ENCODE assay signal across 11 cellular contexts in the genomic region with DNA sequence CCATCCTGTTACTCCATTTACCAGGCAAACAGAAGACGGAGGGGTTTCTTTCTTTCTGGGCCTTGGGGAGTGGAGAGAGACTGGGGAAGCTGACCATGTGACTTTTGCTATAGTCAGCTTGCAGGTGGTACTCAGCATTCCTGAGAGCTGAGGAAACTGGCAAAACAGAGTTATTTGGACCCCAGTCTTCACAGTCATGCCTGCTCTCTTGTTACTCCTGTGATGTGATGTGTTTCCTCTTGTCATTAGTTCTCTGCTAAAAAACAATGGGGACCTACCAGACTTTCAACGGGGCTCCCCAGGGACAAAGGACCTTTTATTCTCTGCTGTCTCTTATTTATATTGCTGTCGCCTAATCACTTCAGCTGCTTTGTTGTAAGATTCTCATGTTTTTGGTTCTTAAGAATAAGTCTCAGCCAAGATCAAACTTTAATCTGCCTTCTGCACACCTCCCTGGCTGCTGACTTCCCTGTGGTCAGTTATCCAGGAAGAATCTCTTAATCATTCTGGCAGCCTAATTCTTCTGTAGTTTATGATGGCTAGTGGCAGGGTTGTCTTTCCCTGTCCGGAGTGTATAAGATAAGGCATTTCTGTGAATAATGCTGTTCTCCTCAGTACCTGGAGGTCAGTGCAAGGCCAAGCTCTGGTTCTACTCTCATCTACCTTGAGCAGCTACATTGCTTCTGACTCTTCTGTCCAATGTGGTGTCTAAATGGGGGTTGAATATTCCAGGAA. TPM values are rescaled to one million over a fixed set of nuclear protein-coding genes. Genes with fewer than 3 reads are reported as not detected.
DNase-seq lines count a peak whose midpoint lies in the region; ATAC-seq and TF ChIP-seq lines count a peak whose summit lies in the region.
"Had no signal": no experiment of that assay in that cellular context is flagged by ENCODE, and none has a peak within 500 bp of the region (broad histone marks: within the 10 kb centered on the region; RNA-seq: fewer than 3 reads in every experiment).

No MANE protein-coding gene starts in this region.

- no peaks in the 10 kb centered on the region for H3K36me3 ChIP-seq in PC-3 (ENCODE audit: low read depth, low read length)

- H3K27ac Mint-ChIP-seq in activated CD8-positive, alpha-beta memory T cell treated with anti-CD3 and anti-CD28 coated beads, Interleukin-2, amount 10 ng/mL, durations not matched to agents 7 days and 5 days = no peak overlapping the region

- no peak overlapping the region for H2AFZ ChIP-seq in PC-3 (ENCODE audit: low read length)

- no peak overlapping the region for H3K4me3 Mint-ChIP-seq in activated CD8-positive, alpha-beta memory T cell treated with anti-CD3 and anti-CD28 coated beads, Interleukin-2, amount 10 ng/mL, durations not matched to agents 7 days and 5 days

- no peaks in the 10 kb centered on the region for H3K27me3 ChIP-seq in PC-3 (ENCODE audit: low read length)

- ATAC-seq in SK-N-SH treated with all-trans-retinoic acid at 6 μM for 48 hours (no peak), PC-3 (no peak)
- no peak for ATAC-seq in activated CD8-positive, alpha-beta memory T cell treated with anti-CD3 and anti-CD28 coated beads, Interleukin-2, amount 10 ng/mL, durations not matched to agents 7 days and 5 days
- ATAC-seq: esophagus mucosa had no signal

- POLR2A ChIA-PET in PC-3 (lab: Charles Lee; ENCODE audit: unreplicated experiment) = no interaction called here

- no peaks in the 10 kb centered on the region for H3K9me2 ChIP-seq in PC-3 (replicated peaks; ENCODE audit: low read length)

- no peaks in the 10 kb centered on the region for H3K27me3 Mint-ChIP-seq in activated CD8-positive, alpha-beta memory T cell treated with anti-CD3 and anti-CD28 coated beads, Interleukin-2, amount 10 ng/mL, durations not matched to agents 7 days and 5 days

- no peaks in the 10 kb centered on the region for H3K9me3 ChIP-seq in PC-3 (ENCODE audit: low read length)

- BruUV-seq in PC-3 (replicated peaks; lab: Mats Ljungman, UMichigan) = no TSS peak

- H4K20me1 ChIP-seq in PC-3 (ENCODE audit: low read length) = no peaks in the 10 kb centered on the region

- no peaks in the 10 kb centered on the region for H3F3A ChIP-seq in PC-3 (ENCODE audit: low read length, unreplicated experiment)

- H3K4me3 ChIP-seq in PC-3 (ENCODE audit: low read length) = no peak overlapping the region

- peaks cover 29% of the 10 kb centered on the region for H3K4me1 Mint-ChIP-seq in activated CD8-positive, alpha-beta memory T cell treated with anti-CD3 and anti-CD28 coated beads, Interleukin-2, amount 10 ng/mL, durations not matched to agents 7 days and 5 days

- H3K27ac ChIP-seq in PC-3 (ENCODE audit: low read length) = no peak overlapping the region
- H3K27ac ChIP-seq: KMS-11 had no signal

- no peak for TF ChIP-seq CTCF in PC-3 (conservative IDR thresholded peaks at IDR 0.05; ENCODE audit: low read depth, low read length)

- no peak overlapping the region for H3K9ac ChIP-seq in PC-3 (ENCODE audit: low read length)
- H3K9ac ChIP-seq: KMS-11 had no signal

- intact Hi-C loops in PC-3 (cut with micrococcal nuclease) = loop anchor here (5.0 kb wide), 1 partner anchor 37 kb away; a partner anchor contains a TSS

- no peak overlapping the region for H3K4me2 ChIP-seq in PC-3 (ENCODE audit: low read length)
- H3K4me2 ChIP-seq: KMS-11 had no signal

- no peaks in the 10 kb centered on the region for H3K9me3 Mint-ChIP-seq in activated CD8-positive, alpha-beta memory T cell treated with anti-CD3 and anti-CD28 coated beads, Interleukin-2, amount 10 ng/mL, durations not matched to agents 7 days and 5 days (ENCODE audit: low read depth)

- peak; percentile 34 for DNase-seq in ELF-1 (ENCODE audit: low read depth, low spot score)
- DNase-seq in glomerular visceral epithelial cell (ENCODE audit: extremely low spot score) = peak; percentile 53
- peak; percentile 79 for DNase-seq in putamen (ENCODE audit: low spot score)
- DNase-seq in activated CD8-positive, alpha-beta memory T cell treated with anti-CD3 and anti-CD28 coated beads, Interleukin-2, amount 10 ng/mL, durations not matched to agents 7 days and 5 days = no peak
- DNase-seq in NCI-H2171 (lab: John Stamatoyannopoulos, UW) = no peak
- no peak for DNase-seq in PC-3
- DNase-seq in activated naive CD4-positive, alpha-beta T cell (lab: John Stamatoyannopoulos, UW) = no peak
- DNase-seq: mammary epithelial cell had no signal

- H3K36me3 Mint-ChIP-seq in activated CD8-positive, alpha-beta memory T cell treated with anti-CD3 and anti-CD28 coated beads, Interleukin-2, amount 10 ng/mL, durations not matched to agents 7 days and 5 days = peaks cover 4% of the 10 kb centered on the region

- CTCF ChIA-PET in activated CD8-positive, alpha-beta memory T cell treated with anti-CD3 and anti-CD28 coated beads, Interleukin-2, amount 10 ng/mL, durations not matched to agents 7 days and 5 days (lab: Charles Lee) = interaction anchor here (1.7 kb wide), 1 partner anchor 22 kb away, joined by 4 read pairs; no protein-coding TSS in a partner anchor
- CTCF ChIA-PET in PC-3 (lab: Charles Lee) = no interaction called here

- H3K79me2 ChIP-seq in PC-3 (ENCODE audit: low read length) = no peaks in the 10 kb centered on the region

- peaks cover 5% of the 10 kb centered on the region; the same call in 1 of the 2 replicates for H3K4me1 ChIP-seq in PC-3 (ENCODE audit: insufficient read depth, low read length)

TF ChIP-seq in SK-N-SH treated with all-trans-retinoic acid at 6 μM for 48 hours, 23 proteins besides CTCF, POLR2A, EP300 and RAD21:
- TF ChIP-seq, protein P1, sequence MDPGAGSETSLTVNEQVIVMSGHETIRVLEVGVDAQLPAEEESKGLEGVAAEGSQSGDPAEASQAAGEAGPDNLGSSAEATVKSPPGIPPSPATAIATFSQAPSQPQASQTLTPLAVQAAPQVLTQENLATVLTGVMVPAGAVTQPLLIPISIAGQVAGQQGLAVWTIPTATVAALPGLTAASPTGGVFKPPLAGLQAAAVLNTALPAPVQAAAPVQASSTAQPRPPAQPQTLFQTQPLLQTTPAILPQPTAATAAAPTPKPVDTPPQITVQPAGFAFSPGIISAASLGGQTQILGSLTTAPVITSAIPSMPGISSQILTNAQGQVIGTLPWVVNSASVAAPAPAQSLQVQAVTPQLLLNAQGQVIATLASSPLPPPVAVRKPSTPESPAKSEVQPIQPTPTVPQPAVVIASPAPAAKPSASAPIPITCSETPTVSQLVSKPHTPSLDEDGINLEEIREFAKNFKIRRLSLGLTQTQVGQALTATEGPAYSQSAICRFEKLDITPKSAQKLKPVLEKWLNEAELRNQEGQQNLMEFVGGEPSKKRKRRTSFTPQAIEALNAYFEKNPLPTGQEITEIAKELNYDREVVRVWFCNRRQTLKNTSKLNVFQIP (CRISPR knock-in tag; IDR thresholded peaks at IDR 0.05; ENCODE audit: borderline replicate concordance, low read depth) = no peak
- TF ChIP-seq ISL1 (CRISPR knock-in tag; IDR thresholded peaks at IDR 0.05) (0 out of 2 replicates have a peak, but pooled peaks have one; percentile 14), ESRRG (CRISPR knock-in tag; IDR thresholded peaks at IDR 0.05) (no peak)

RNA-seq across cellular contexts. Expression of a gene that starts 8.8 kb away (rescaled TPM):
- total RNA-seq in activated CD8-positive, alpha-beta memory T cell treated with anti-CD3 and anti-CD28 coated beads, Interleukin-2, amount 10 ng/mL, durations not matched to agents 7 days and 5 days = 10 to 100 TPM in 1 of 2 experiments, 1 to 10 TPM in 1; 9.6 to 20.8 TPM
- 4.9 and 5.0 TPM in 2 replicates for total RNA-seq in PC-3 (2014; rRNA removed)

RNA-seq across cellular contexts. Expression of a gene that starts 35.6 kb away (rescaled TPM):
- 10 to 100 TPM; 35.5 to 35.6 TPM for total RNA-seq in activated CD8-positive, alpha-beta memory T cell treated with anti-CD3 and anti-CD28 coated beads, Interleukin-2, amount 10 ng/mL, durations not matched to agents 7 days and 5 days
- 36.5 and 44.1 TPM in 2 replicates for total RNA-seq in PC-3 (2014; rRNA removed)

RNA-seq across cellular contexts. Expression of a gene that starts 35.6 kb away (rescaled TPM):
- total RNA-seq in activated CD8-positive, alpha-beta memory T cell treated with anti-CD3 and anti-CD28 coated beads, Interleukin-2, amount 10 ng/mL, durations not matched to agents 7 days and 5 days = 10 to 100 TPM; 22.9 to 25.2 TPM
- 9.1 and 19.0 TPM in 2 replicates for total RNA-seq in PC-3 (2014; rRNA removed)

Comparison
In these comparisons a context has a peak if more than half of its experiments do, and no peak if none do; other contexts are left out.
1. DNase-seq: peak in ELF-1 (single experiment), glomerular visceral epithelial cell (single experiment) and putamen (single experiment); none in activated CD8-positive, alpha-beta memory T cell treated with anti-CD3 and anti-CD28 coated beads, Interleukin-2, amount 10 ng/mL, durations not matched to agents 7 days and 5 days (single experiment), NCI-H2171 (single experiment), PC-3 (single experiment) and activated naive CD4-positive, alpha-beta T cell (0 of 4).